ENCODE assay signal across 17 cellular contexts in genomic region chr19:39590265-39590664, GRCh38. TPM values are rescaled to one million over a fixed set of nuclear protein-coding genes. Genes with fewer than 3 reads are reported as not detected.
DNase-seq lines count a peak whose midpoint lies in the region; ATAC-seq, FAIRE-seq and TF ChIP-seq lines count a peak whose summit lies in the region.
"Had no signal": no experiment of that assay in that cellular context is flagged by ENCODE, and none has a peak within 500 bp of the region (broad histone marks: within the 10 kb centered on the region; RNA-seq: fewer than 3 reads in every experiment).

No MANE protein-coding gene starts in this region.

- H2BK15ac ChIP-seq in neuronal stem cell (ENCODE audit: low read length), result no peak overlapping the region

- H4K91ac ChIP-seq in neuronal stem cell (ENCODE audit: low read depth, low read length, poor library complexity), result no peak overlapping the region

- H3K27ac ChIP-seq in neuronal stem cell (replicated peaks; ENCODE audit: low read length), result no peak overlapping the region
- H3K27ac ChIP-seq: right atrium auricular region, testis had no signal

- H2AFZ ChIP-seq in neuronal stem cell (ENCODE audit: low read length), result no peak overlapping the region

- DNase-seq in activated naive CD4-positive, alpha-beta T cell treated with anti-CD3 and anti-CD28 coated beads for 36 hours, result peak; percentile 41
- no peak for DNase-seq in activated naive CD4-positive, alpha-beta T cell treated with anti-CD3 and anti-CD28 coated beads, Interleukin-2, amount 50 U/mL, for 16 hours
- DNase-seq in RKO (ENCODE audit: low spot score), result peak; percentile 18
- peak; percentile 4 for DNase-seq in fibroblast of mammary gland (ENCODE audit: low read depth)
- DNase-seq in neuronal stem cell (ENCODE audit: low spot score), result peak; percentile 9
- no peak for DNase-seq in urothelium cell line (ENCODE audit: low spot score)
- DNase-seq in stimulated activated CD4-positive, alpha-beta T cell treated with anti-CD3 and anti-CD28 coated beads, Interleukin-2, amount 100 ng/mL, for 24 hours, result no peak
- DNase-seq in left colon, result no peak
- DNase-seq: activated T-cell treated with anti-CD3 and anti-CD28 coated beads, Interleukin-2, amount 50 U/mL, for 4 hours; GF-D8; stimulated activated CD4-positive, alpha-beta T cell treated with anti-CD3 and anti-CD28 coated beads, Interleukin-1b, Interleukin-23, amount 100 ng/mL, for 48 hours; stimulated activated CD8-positive, alpha-beta memory T cell treated with anti-CD3 and anti-CD28 coated beads, Interleukin-4, amount 100 ng/mL, for 48 hours; testis had no signal

- no peak overlapping the region for H3K4ac ChIP-seq in neuronal stem cell (ENCODE audit: low read length)

- H3K79me1 ChIP-seq in neuronal stem cell (ENCODE audit: low read depth, low read length), result no peaks in the 10 kb centered on the region

- TF ChIP-seq CTCF in fibroblast of mammary gland (conservative IDR thresholded peaks at IDR 0.05; ENCODE audit: control insufficient read depth, insufficient read depth, low read depth, low read length), result no peak

- no peak overlapping the region for H3K14ac ChIP-seq in neuronal stem cell (ENCODE audit: low read length)

- no peaks in the 10 kb centered on the region for H3K9me3 ChIP-seq in neuronal stem cell (replicated peaks in 1 of 2; ENCODE audit: control insufficient read depth in 2 of 2, insufficient read depth in 1 of 2, low read depth in 1 of 2, low read length in 2 of 2)
- H3K9me3 ChIP-seq: right atrium auricular region, testis had no signal

- no peak overlapping the region for H2AK5ac ChIP-seq in neuronal stem cell (ENCODE audit: low read depth, low read length)

- H3K4me1 Mint-ChIP-seq in activated naive CD4-positive, alpha-beta T cell treated with anti-CD3 and anti-CD28 coated beads for 36 hours (ENCODE audit: low read depth), result no peaks in the 10 kb centered on the region
- H3K4me1 Mint-ChIP-seq: nephron had no signal

- H3K9me3 Mint-ChIP-seq in activated naive CD4-positive, alpha-beta T cell treated with anti-CD3 and anti-CD28 coated beads for 36 hours, result no peaks in the 10 kb centered on the region
- H3K9me3 Mint-ChIP-seq: activated T-cell treated with anti-CD3 and anti-CD28 coated beads, Interleukin-2, amount 50 U/mL, for 4 hours; nephron had no signal

- H3K36me3 Mint-ChIP-seq in activated naive CD4-positive, alpha-beta T cell treated with anti-CD3 and anti-CD28 coated beads for 36 hours (ENCODE audit: low read depth), result no peaks in the 10 kb centered on the region

- no peak overlapping the region for H4K8ac ChIP-seq in neuronal stem cell (ENCODE audit: low read depth, low read length)

- FAIRE-seq in urothelium cell line (lab: Jason Lieb, UNC), result no peak

- CTCF ChIA-PET in activated naive CD4-positive, alpha-beta T cell treated with anti-CD3 and anti-CD28 coated beads for 36 hours (lab: Charles Lee), result no interaction called here

- no peak for ATAC-seq in left colon
- ATAC-seq: activated T-cell treated with anti-CD3 and anti-CD28 coated beads, Interleukin-2, amount 50 U/mL, for 4 hours had no signal

- no peak overlapping the region for H3K18ac ChIP-seq in neuronal stem cell (ENCODE audit: low read length)

- H3K4me2 ChIP-seq in neuronal stem cell (ENCODE audit: insufficient read depth, low read length, poor library complexity, severe bottlenecking), result no peak overlapping the region

- no peak overlapping the region for H3K27ac Mint-ChIP-seq in activated naive CD4-positive, alpha-beta T cell treated with anti-CD3 and anti-CD28 coated beads for 36 hours
- H3K27ac Mint-ChIP-seq: nephron had no signal

- no CpG with 5 or more reads among the region's 2 CpGs for WGBS in neuronal stem cell (ENCODE audit: extremely low coverage in 2 of 2, insufficient read length in 2 of 2, insufficient replicate concordance in 1 of 2), 2 donors

- no peaks in the 10 kb centered on the region for H3K36me3 ChIP-seq in neuronal stem cell (replicated peaks in 1 of 2; ENCODE audit: control insufficient read depth in 2 of 2, insufficient read depth in 2 of 2, low read length in 2 of 2)
- H3K36me3 ChIP-seq: right atrium auricular region had no signal

- no peak overlapping the region for H3K23ac ChIP-seq in neuronal stem cell (ENCODE audit: low read depth, low read length, poor library complexity)

- H3K4me3 ChIP-seq in fibroblast of mammary gland (ENCODE audit: control insufficient read depth, low read depth, low read length) (no peak overlapping the region), neuronal stem cell (ENCODE audit: low read length in 2 of 2) (no peak overlapping the region)
- H3K4me3 ChIP-seq: lung, right atrium auricular region, testis had no signal

- H3K4me1 ChIP-seq in neuronal stem cell (ENCODE audit: control insufficient read depth in 2 of 2, insufficient read depth in 1 of 2, low read depth in 1 of 2, low read length in 2 of 2), result no peaks in the 10 kb centered on the region
- H3K4me1 ChIP-seq: right atrium auricular region, testis had no signal

- peaks cover 13% of the 10 kb centered on the region for H3K27me3 Mint-ChIP-seq in activated naive CD4-positive, alpha-beta T cell treated with anti-CD3 and anti-CD28 coated beads for 36 hours (ENCODE audit: low read depth)

- no peak overlapping the region for H2BK120ac ChIP-seq in neuronal stem cell (ENCODE audit: low read depth, low read length)

- H2BK12ac ChIP-seq in neuronal stem cell (ENCODE audit: low read length), result no peak overlapping the region

- H3K4me3 Mint-ChIP-seq in activated naive CD4-positive, alpha-beta T cell treated with anti-CD3 and anti-CD28 coated beads for 36 hours, result no peak overlapping the region
- H3K4me3 Mint-ChIP-seq: activated T-cell treated with anti-CD3 and anti-CD28 coated beads, Interleukin-2, amount 50 U/mL, for 4 hours; nephron had no signal

- no peak overlapping the region for H3K9ac ChIP-seq in neuronal stem cell (ENCODE audit: low read depth, low read length, poor library complexity)

- H3K27me3 ChIP-seq in neuronal stem cell (ENCODE audit: control insufficient read depth in 3 of 3, insufficient read depth in 3 of 3, low read depth in 1 of 3, low read length in 3 of 3), result peaks cover 0 to 2% (median 0%) of the 10 kb centered on the region in 3 experiments
- H3K27me3 ChIP-seq: right atrium auricular region, testis had no signal

- no peak overlapping the region for H2BK5ac ChIP-seq in neuronal stem cell (ENCODE audit: low read length)

- intact Hi-C loops in activated naive CD4-positive, alpha-beta T cell treated with anti-CD3 and anti-CD28 coated beads for 36 hours (cut with micrococcal nuclease), result loop anchor here (10.0 kb wide), 1 partner anchor 55 kb away; no protein-coding TSS in a partner anchor
- intact Hi-C loops in left colon (cut with DNase I, micrococcal nuclease), result no loop called here

RNA-seq across cellular contexts. Expression of gene LGALS13, which starts 12.1 kb away (rescaled TPM):
- not detected for total RNA-seq in activated naive CD4-positive, alpha-beta T cell treated with anti-CD3 and anti-CD28 coated beads for 36 hours
- not detected for polyA plus RNA-seq in neuronal stem cell (2013, experiment 1 of 2)
- not detected for polyA plus RNA-seq in neuronal stem cell (2013, experiment 2 of 2)
- total RNA-seq in left colon, result not detected
- total RNA-seq: activated T-cell treated with anti-CD3 and anti-CD28 coated beads, Interleukin-2, amount 50 U/mL, for 4 hours; lung; right atrium auricular region; testis had no signal
- polyA plus RNA-seq: AG04450, lung had no signal

RNA-seq across cellular contexts. Expression of gene EID2, which starts 50.3 kb away (rescaled TPM):
- 1 to 10 TPM; 7.7 to 9.1 TPM for total RNA-seq in activated naive CD4-positive, alpha-beta T cell treated with anti-CD3 and anti-CD28 coated beads for 36 hours
- 27.4 TPM for polyA plus RNA-seq in neuronal stem cell (2013, experiment 1 of 2)
- 28.6 TPM for polyA plus RNA-seq in neuronal stem cell (2013, experiment 2 of 2)
- 10 to 100 TPM; 10.4 to 10.6 TPM for total RNA-seq in left colon

RNA-seq across cellular contexts. Expression of gene EID2B, which starts 57.6 kb away (rescaled TPM):
- total RNA-seq in activated naive CD4-positive, alpha-beta T cell treated with anti-CD3 and anti-CD28 coated beads for 36 hours, result 1 to 10 TPM; 5.7 to 6.2 TPM
- 9.6 TPM for polyA plus RNA-seq in neuronal stem cell (2013, experiment 1 of 2)
- polyA plus RNA-seq in neuronal stem cell (2013, experiment 2 of 2), result 10.4 TPM
- total RNA-seq in left colon, result under 1 TPM; 0.15 to 0.75 TPM

Comparison
In these comparisons a context has a peak if more than half of its experiments do, and no peak if none do; other contexts are left out.
1. DNase-seq: peak in activated naive CD4-positive, alpha-beta T cell treated with anti-CD3 and anti-CD28 coated beads for 36 hours (single experiment), RKO (single experiment), fibroblast of mammary gland (single experiment) and neuronal stem cell (single experiment); none in activated naive CD4-positive, alpha-beta T cell treated with anti-CD3 and anti-CD28 coated beads, Interleukin-2, amount 50 U/mL, for 16 hours (single experiment), urothelium cell line (single experiment), stimulated activated CD4-positive, alpha-beta T cell treated with anti-CD3 and anti-CD28 coated beads, Interleukin-2, amount 100 ng/mL, for 24 hours (0 of 2) and left colon (0 of 2).